16 cellular contexts compared by ENCODE assay signal in the genomic region with DNA sequence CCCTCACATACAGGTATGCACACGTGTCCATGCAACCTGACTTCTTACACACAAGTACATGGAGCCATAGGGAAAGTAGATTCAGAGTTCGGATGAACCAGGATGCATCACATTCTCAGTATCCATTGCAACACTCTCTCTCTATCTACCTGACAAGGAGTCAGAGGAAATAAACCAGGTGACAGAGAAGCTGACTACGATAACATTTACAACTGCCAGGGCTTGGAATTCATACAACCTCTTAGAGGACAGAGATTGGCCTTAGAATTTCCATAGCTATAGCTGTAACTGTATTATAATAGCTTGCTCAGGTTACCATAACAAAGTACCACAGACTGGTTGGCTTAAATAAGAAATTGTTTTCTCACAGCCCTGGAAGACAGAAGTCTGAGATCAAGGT.
"Had no signal": no experiment of that assay in that cellular context is flagged by ENCODE, and none has a peak within 500 bp of the region (broad histone marks: within the 10 kb centered on the region; RNA-seq: fewer than 3 reads in every experiment).

No MANE protein-coding gene starts in this region.

- H3K9me3 Mint-ChIP-seq: type B pancreatic cell had no signal

- H3K27ac Mint-ChIP-seq: naive thymus-derived CD8-positive, alpha-beta T cell; type B pancreatic cell had no signal

- H3K4me3 ChIP-seq: esophagus muscularis mucosa, gastrocnemius medialis, mucosa of descending colon, suprapubic skin, thyroid gland had no signal

- H3K4me1 Mint-ChIP-seq: naive thymus-derived CD8-positive, alpha-beta T cell had no signal

- H3K4me3 Mint-ChIP-seq: naive thymus-derived CD8-positive, alpha-beta T cell; type B pancreatic cell had no signal

- ATAC-seq: gastrocnemius medialis; left colon; mucosa of descending colon; naive thymus-derived CD8-positive, alpha-beta T cell; stimulated activated naive CD8-positive, alpha-beta T cell treated with anti-CD3 and anti-CD28 coated beads, Interleukin-15, Interleukin-2, amounts not matched to agents 100 U/mL and 50 U/mL, for 24 hours had no signal

- H3K36me3 Mint-ChIP-seq: naive thymus-derived CD8-positive, alpha-beta T cell; type B pancreatic cell had no signal

- H3K27ac ChIP-seq: epithelial cell of prostate, esophagus muscularis mucosa, gastrocnemius medialis, suprapubic skin, thyroid gland had no signal

- H3K9me3 ChIP-seq: esophagus muscularis mucosa, gastrocnemius medialis, mucosa of descending colon, suprapubic skin, thyroid gland had no signal

- H3K36me3 ChIP-seq: esophagus muscularis mucosa, gastrocnemius medialis, suprapubic skin, thyroid gland had no signal

- H3K27me3 ChIP-seq: esophagus muscularis mucosa, gastrocnemius medialis, suprapubic skin, thyroid gland had no signal

- DNase-seq: effector memory CD4-positive, alpha-beta T cell; gastrocnemius medialis; kidney; left colon; mammary epithelial cell; mucosa of descending colon; naive thymus-derived CD8-positive, alpha-beta T cell; posterior cingulate gyrus; small intestine; stimulated activated CD4-positive, alpha-beta T cell treated with anti-CD3 and anti-CD28 coated beads, Interleukin-2, amount 100 ng/mL, for 48 hours; stimulated activated naive CD8-positive, alpha-beta T cell treated with anti-CD3 and anti-CD28 coated beads, Interleukin-15, Interleukin-2, amounts not matched to agents 100 U/mL and 50 U/mL, for 24 hours; thyroid gland had no signal

- H3K4me1 ChIP-seq: thyroid gland had no signal
